Comparison of ENCODE assay signal across 19 cellular contexts in the genomic region with DNA sequence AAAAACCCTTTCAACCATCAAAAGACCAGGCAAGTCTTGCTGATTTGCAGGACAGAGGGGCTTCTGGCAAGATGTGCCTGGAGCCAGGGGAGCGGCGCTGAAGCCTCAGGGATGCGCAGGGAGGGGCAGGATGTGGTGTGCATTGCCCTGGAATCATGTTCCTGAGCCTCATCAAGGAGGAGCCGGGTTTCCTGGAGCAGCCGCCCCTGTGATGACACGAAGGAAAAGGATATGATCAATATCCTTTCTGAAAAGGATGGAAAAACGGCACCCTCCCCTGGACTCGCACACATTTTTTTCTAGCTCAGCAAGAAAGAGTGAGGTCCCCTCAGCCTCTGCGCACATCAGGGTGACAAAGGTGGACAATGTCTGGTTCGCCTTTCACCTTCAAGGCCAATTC.
DNase-seq lines count a peak whose midpoint lies in the region; ATAC-seq, FAIRE-seq and TF ChIP-seq lines count a peak whose summit lies in the region.
"Had no signal": no experiment of that assay in that cellular context is flagged by ENCODE, and none has a peak within 500 bp of the region (broad histone marks: within the 10 kb centered on the region; RNA-seq: fewer than 3 reads in every experiment).

No MANE protein-coding gene starts in this region.

- H3K36me3 ChIP-seq in upper lobe of left lung (no peaks in the 10 kb centered on the region), sigmoid colon (no peaks in the 10 kb centered on the region), aorta (ENCODE audit: control insufficient read depth in 1 of 2, insufficient read depth in 2 of 2, low read length in 1 of 2) (no peaks in the 10 kb centered on the region)
- H3K36me3 ChIP-seq: BLaER1 treated with 17β-estradiol and CSF1 and Interleukin-3, amounts not matched to agents 10 nM and 100 nM; neutrophil had no signal

- H3K4me1 ChIP-seq in upper lobe of left lung (peaks cover 0 to 10% (median 3%) of the 10 kb centered on the region in 4 donors), sigmoid colon (no peaks in the 10 kb centered on the region), aorta (ENCODE audit: control insufficient read depth in 1 of 2, insufficient read depth in 2 of 2, low read length in 2 of 2) (no peaks in the 10 kb centered on the region)

- TF ChIP-seq EP300 in upper lobe of left lung (IDR thresholded peaks at IDR 0.05): peak in 3 of 4 donors; percentile 74 to 96 (median 81)
- no peak for TF ChIP-seq EP300 in sigmoid colon (IDR thresholded peaks at IDR 0.05)

- ATAC-seq in esophagus mucosa (peak; percentile 54), left lobe of liver (peak; percentile 54), upper lobe of left lung (ENCODE audit: low FRiP score in 2 of 2) (no peak), aorta (ENCODE audit: low FRiP score) (no peak)
- ATAC-seq: activated naive CD4-positive, alpha-beta T cell treated with anti-CD3 and anti-CD28 coated beads, Interleukin-2, amount 50 U/mL, for 72 hours; sciatic nerve had no signal

- no peak for TF ChIP-seq POLR2A in upper lobe of left lung (IDR thresholded peaks at IDR 0.05)
- TF ChIP-seq POLR2A in sigmoid colon (IDR thresholded peaks at IDR 0.05): no peak

- POLR2A ChIA-PET in RWPE1 (lab: Yijun Ruan, JAX; ENCODE audit: low non-redundant PET): no interaction called here

- CTCF ChIA-PET in RWPE1 (lab: Yijun Ruan, JAX): no interaction called here

- intact Hi-C loops in sigmoid colon (cut with DNase I): no loop called here
- intact Hi-C loops in aorta (cut with DNase I): no loop called here

- WGBS in upper lobe of left lung, 2 donors: 60 to 75% methylated on average over 10 of the region's 10 CpGs
- 88% methylated on average over 10 of the region's 10 CpGs for WGBS in sigmoid colon, 2 donors
- whole genome bisulfite sequencing in aorta, 2 donors: 76 to 85% methylated on average over 10 of the region's 10 CpGs

- TF ChIP-seq CTCF in RWPE1 (conservative IDR thresholded peaks at IDR 0.05; ENCODE audit: low read depth): no peak
- no peak for TF ChIP-seq CTCF in upper lobe of left lung (IDR thresholded peaks at IDR 0.05)
- TF ChIP-seq CTCF in sigmoid colon (IDR thresholded peaks at IDR 0.05): no peak

- H3K27ac ChIP-seq in RWPE1 (peak overlapping the region; percentile 40; the same call in 1 of the 2 replicates), upper lobe of left lung (peak overlapping the region; percentile 18 to 79 (median 52)), sigmoid colon (peak overlapping the region in 1 of 4 donors; percentile 32), aorta (ENCODE audit: low read depth in 1 of 2, low read length in 2 of 2) (no peak overlapping the region)
- H3K27ac ChIP-seq: BLaER1 treated with 17β-estradiol and CSF1 and Interleukin-3, amounts not matched to agents 10 nM and 100 nM; HL-60; neutrophil had no signal

- DNase-seq in RWPE1 (ENCODE audit: low spot score) (peak; percentile 62), left lobe of liver (ENCODE audit: low spot score) (no peak), upper lobe of left lung (peak; percentile 17 to 44), sigmoid colon (no peak), RCC 7860 (ENCODE audit: low spot score) (no peak), aorta (no peak)
- DNase-seq: activated CD4-positive, CD25-positive, alpha-beta regulatory T cell; activated CD8-positive, alpha-beta memory T cell treated with anti-CD3 and anti-CD28 coated beads for 24 hours; hypothalamus; NCI-H2107; NCI-H510A treated with DMSO at 0.1 percent for 48 hours had no signal

- no peaks in the 10 kb centered on the region for H3K27me3 ChIP-seq in upper lobe of left lung
- no peaks in the 10 kb centered on the region for H3K27me3 ChIP-seq in sigmoid colon
- H3K27me3 ChIP-seq in aorta (ENCODE audit: control insufficient read depth in 1 of 2, insufficient read depth in 2 of 2, low read length in 1 of 2): peaks cover 2 to 3% of the 10 kb centered on the region in 2 donors

- H3K4me3 ChIP-seq in upper lobe of left lung: no peak overlapping the region
- H3K4me3 ChIP-seq in sigmoid colon: no peak overlapping the region
- H3K4me3 ChIP-seq in aorta (ENCODE audit: low read length in 2 of 2): no peak overlapping the region
- H3K4me3 ChIP-seq: BLaER1 treated with 17β-estradiol and CSF1 and Interleukin-3, amounts not matched to agents 10 nM and 100 nM; K562 had no signal

- H3K9me3 ChIP-seq in upper lobe of left lung (no peaks in the 10 kb centered on the region), sigmoid colon (no peaks in the 10 kb centered on the region), aorta (ENCODE audit: control insufficient read depth, low read length) (peaks cover 4% of the 10 kb centered on the region)
- H3K9me3 ChIP-seq: neutrophil had no signal

- FAIRE-seq in RCC 7860 (lab: Jason Lieb, UNC): no peak
- FAIRE-seq: GM12892, K562 had no signal

Comparison
In these comparisons a context has a peak if more than half of its experiments do, and no peak if none do; other contexts are left out.
1. DNase-seq: peak in RWPE1 (single experiment) and upper lobe of left lung (2 of 2); none in left lobe of liver (single experiment), sigmoid colon (single experiment), RCC 7860 (single experiment) and aorta (0 of 2).
2. H3K27ac ChIP-seq: peak in RWPE1 (single experiment) and upper lobe of left lung (4 of 4); none in aorta (0 of 2).
3. ATAC-seq: peak in esophagus mucosa (single experiment) and left lobe of liver (single experiment); none in upper lobe of left lung (0 of 2) and aorta (single experiment).